Comparison of ENCODE assay signal across 18 cellular contexts in the genomic region with DNA sequence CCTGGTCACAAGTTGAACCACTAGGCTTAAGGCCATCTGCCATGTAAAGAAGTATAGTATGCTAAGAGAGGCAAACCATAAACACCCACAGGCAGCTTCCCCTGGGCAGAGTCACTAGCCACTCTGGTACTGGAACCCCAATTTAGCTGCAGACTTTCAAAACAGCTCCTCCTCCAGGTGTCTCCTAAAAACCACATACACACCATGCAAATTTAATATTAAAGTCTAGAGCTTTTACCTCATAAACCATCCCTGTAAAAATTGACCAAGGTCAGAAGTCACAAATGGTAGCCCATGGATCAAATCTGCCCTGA.
A peak's percentile ranks its signal among the peaks of the same experiment; 100 is the strongest.
DNase-seq lines count a peak whose midpoint lies in the region; ATAC-seq and TF ChIP-seq lines count a peak whose summit lies in the region.
"Had no signal": no experiment of that assay in that cellular context is flagged by ENCODE, and none has a peak within 500 bp of the region (broad histone marks: within the 10 kb centered on the region; RNA-seq: fewer than 3 reads in every experiment).

No MANE protein-coding gene starts in this region.

- DNase-seq in NCI-H524 treated with DMSO at 0.1 percent for 48 hours (lab: John Stamatoyannopoulos, UW) (no peak), psoas muscle (no peak), NCI-H2171 treated with DMSO at 0.1 percent for 48 hours (lab: John Stamatoyannopoulos, UW) (no peak)
- DNase-seq: DMS 273 treated with DMSO at 0.1 percent for 48 hours, KBM-7, NCI-H1417 treated with DMSO at 0.1 percent for 48 hours, NCI-H1930, NCI-H2171, NCI-H82 had no signal

- H3K4me1 Mint-ChIP-seq in activated T-helper 17 cell treated with anti-CD3 and anti-CD28 coated beads, Interleukin-2, amount 50 U/mL, for 72 hours: peaks cover 5% of the 10 kb centered on the region

- H3K4me1 ChIP-seq in psoas muscle: no peaks in the 10 kb centered on the region
- H3K4me1 ChIP-seq: A549; BLaER1 treated with 17β-estradiol and CSF1 and Interleukin-3, amounts not matched to agents 10 nM and 100 nM; HAP-1; SJSA1 had no signal

- no peaks in the 10 kb centered on the region for H3K36me3 ChIP-seq in psoas muscle (ENCODE audit: insufficient read depth in 1 of 2, low read depth in 1 of 2)
- H3K36me3 ChIP-seq: HAP-1, SJSA1 had no signal

- no peak overlapping the region for H3K4me3 Mint-ChIP-seq in activated T-helper 17 cell treated with anti-CD3 and anti-CD28 coated beads, Interleukin-2, amount 50 U/mL, for 72 hours
- H3K4me3 Mint-ChIP-seq: T-helper 2 cell treated with Interferon-gamma antibody and Interleukin-4, amounts not matched to agents 5 μg/mL and 100 μg/mL, for 36 hours had no signal

- intact Hi-C loops in psoas muscle (cut with DNase I): no loop called here

- H3K27me3 Mint-ChIP-seq in activated T-helper 17 cell treated with anti-CD3 and anti-CD28 coated beads, Interleukin-2, amount 50 U/mL, for 72 hours: no peaks in the 10 kb centered on the region

- no peaks in the 10 kb centered on the region for H3K27me3 ChIP-seq in psoas muscle (ENCODE audit: insufficient read depth in 3 of 3, low read length in 2 of 3)
- H3K27me3 ChIP-seq: BLaER1 treated with 17β-estradiol and CSF1 and Interleukin-3, amounts not matched to agents 10 nM and 100 nM; SJSA1 had no signal

- ATAC-seq in GM18867 (IDR thresholded peaks at IDR 0.05; ENCODE audit: unreplicated experiment): peak; percentile 61
- ATAC-seq in GM21447 (IDR thresholded peaks at IDR 0.05; ENCODE audit: unreplicated experiment): peak; percentile 55
- peak; percentile 59 for ATAC-seq in HG03280 (IDR thresholded peaks at IDR 0.05; ENCODE audit: unreplicated experiment)
- peak; percentile 67 for ATAC-seq in activated T-helper 17 cell treated with anti-CD3 and anti-CD28 coated beads, Interleukin-2, amount 50 U/mL, for 72 hours (replicated peaks)
- ATAC-seq in psoas muscle: no peak
- ATAC-seq: A549 had no signal

- no peak overlapping the region for H3K27ac ChIP-seq in psoas muscle
- H3K27ac ChIP-seq: A549; BLaER1 treated with 17β-estradiol and CSF1 and Interleukin-3, amounts not matched to agents 10 nM and 100 nM; SJSA1 had no signal

- peaks cover 15% of the 10 kb centered on the region for H3K9me3 Mint-ChIP-seq in activated T-helper 17 cell treated with anti-CD3 and anti-CD28 coated beads, Interleukin-2, amount 50 U/mL, for 72 hours

- no peaks in the 10 kb centered on the region for H3K36me3 Mint-ChIP-seq in activated T-helper 17 cell treated with anti-CD3 and anti-CD28 coated beads, Interleukin-2, amount 50 U/mL, for 72 hours (ENCODE audit: low read depth)

- TF ChIP-seq CTCF in psoas muscle (IDR thresholded peaks at IDR 0.05): no peak

- H3K27ac Mint-ChIP-seq in activated T-helper 17 cell treated with anti-CD3 and anti-CD28 coated beads, Interleukin-2, amount 50 U/mL, for 72 hours: peak overlapping the region; percentile 39
- H3K27ac Mint-ChIP-seq: T-helper 2 cell treated with Interferon-gamma antibody and Interleukin-4, amounts not matched to agents 5 μg/mL and 100 μg/mL, for 36 hours had no signal

- no peak overlapping the region for H3K4me3 ChIP-seq in psoas muscle
- H3K4me3 ChIP-seq: A549; BLaER1 treated with 17β-estradiol and CSF1 and Interleukin-3, amounts not matched to agents 10 nM and 100 nM; HAP-1; SJSA1 had no signal

- peaks cover 9% of the 10 kb centered on the region for H3K9me3 ChIP-seq in psoas muscle
- H3K9me3 ChIP-seq: HAP-1, SJSA1 had no signal

Comparison
In these comparisons a context has a peak if more than half of its experiments do, and no peak if none do; other contexts are left out.
1. ATAC-seq: peak in GM18867 (single experiment), GM21447 (single experiment), HG03280 (single experiment) and activated T-helper 17 cell treated with anti-CD3 and anti-CD28 coated beads, Interleukin-2, amount 50 U/mL, for 72 hours (single experiment); none in psoas muscle (0 of 4).